ENCODE assay signal across 18 cellular contexts in genomic region chr14:91866511-91867295, GRCh38. TPM values are rescaled to one million over a fixed set of nuclear protein-coding genes. Genes with fewer than 3 reads are reported as not detected.
DNase-seq lines count a peak whose midpoint lies in the region; ATAC-seq, FAIRE-seq and TF ChIP-seq lines count a peak whose summit lies in the region.
"Had no signal": no experiment of that assay in that cellular context is flagged by ENCODE, and none has a peak within 500 bp of the region (broad histone marks: within the 10 kb centered on the region; RNA-seq: fewer than 3 reads in every experiment).

No MANE protein-coding gene starts in this region.

- peak overlapping the region; percentile 94 for H3K4me3 Mint-ChIP-seq in activated naive CD4-positive, alpha-beta T cell treated with anti-CD3 and anti-CD28 coated beads, Interleukin-2, amount 10 ng/mL, durations not matched to agents 7 days and 5 days
- peak overlapping the region; percentile 100 for H3K4me3 Mint-ChIP-seq in T-helper 2 cell treated with Interferon-gamma antibody and Interleukin-4, amounts not matched to agents 5 μg/mL and 100 μg/mL, for 36 hours
- H3K4me3 Mint-ChIP-seq in immature natural killer cell: peak overlapping the region; percentile 92 to 99 (median 99)

- FAIRE-seq in H54 (lab: Jason Lieb, UNC): no peak
- FAIRE-seq: TTC549 had no signal

- H3K4me1 ChIP-seq in upper lobe of right lung: peaks cover 30% of the 10 kb centered on the region
- H3K4me1 ChIP-seq in sigmoid colon: no peaks in the 10 kb centered on the region
- H3K4me1 ChIP-seq: suprapubic skin had no signal

- H3K4me3 ChIP-seq in upper lobe of right lung (peak overlapping the region; percentile 35), sigmoid colon (no peak overlapping the region)
- H3K4me3 ChIP-seq: dorsolateral prefrontal cortex, lung, suprapubic skin had no signal

- H3K36me3 ChIP-seq in upper lobe of right lung: no peaks in the 10 kb centered on the region
- peaks cover 0 to 19% (median 8%) of the 10 kb centered on the region in 4 donors for H3K36me3 ChIP-seq in sigmoid colon
- H3K36me3 ChIP-seq: neutrophil had no signal

- TF ChIP-seq EP300 in sigmoid colon (IDR thresholded peaks at IDR 0.05): no peak

- peak; percentile 43 for DNase-seq in activated naive CD4-positive, alpha-beta T cell treated with anti-CD3 and anti-CD28 coated beads, Interleukin-2, amount 10 ng/mL, durations not matched to agents 7 days and 5 days
- DNase-seq in activated naive CD4-positive, alpha-beta T cell treated with Interleukin-2 at 50 U/mL for 16 hours: no peak
- DNase-seq in T-helper 2 cell treated with Interferon-gamma antibody and Interleukin-4, amounts not matched to agents 5 μg/mL and 100 μg/mL, for 36 hours (ENCODE audit: low spot score): no peak
- no peak for DNase-seq in immature natural killer cell
- no peak for DNase-seq in upper lobe of right lung
- no peak for DNase-seq in H54 (ENCODE audit: insufficient read length, low spot score)
- DNase-seq in sigmoid colon: no peak
- DNase-seq in NCI-H524 treated with DMSO at 0.1 percent for 48 hours (lab: John Stamatoyannopoulos, UW): no peak
- DNase-seq: activated CD8-positive, alpha-beta memory T cell treated with anti-CD3 and anti-CD28 coated beads, Interleukin-2, amount 50 U/mL, for 48 hours; DMS53; dorsolateral prefrontal cortex; NCI-H2029; NCI-H748 treated with DMSO at 0.1 percent for 48 hours; Right ventricle myocardium superior had no signal

- H3K9me3 ChIP-seq in upper lobe of right lung (no peaks in the 10 kb centered on the region), sigmoid colon (no peaks in the 10 kb centered on the region)
- H3K9me3 ChIP-seq: neutrophil, suprapubic skin had no signal

- peaks cover 39% of the 10 kb centered on the region for H3K36me3 Mint-ChIP-seq in activated naive CD4-positive, alpha-beta T cell treated with anti-CD3 and anti-CD28 coated beads, Interleukin-2, amount 10 ng/mL, durations not matched to agents 7 days and 5 days
- H3K36me3 Mint-ChIP-seq in T-helper 2 cell treated with Interferon-gamma antibody and Interleukin-4, amounts not matched to agents 5 μg/mL and 100 μg/mL, for 36 hours (ENCODE audit: low read depth): peaks cover 47% of the 10 kb centered on the region
- peaks cover 10 to 19% (median 16%) of the 10 kb centered on the region in 3 donors for H3K36me3 Mint-ChIP-seq in immature natural killer cell

- H3K27me3 ChIP-seq in upper lobe of right lung (no peaks in the 10 kb centered on the region), sigmoid colon (no peaks in the 10 kb centered on the region)
- H3K27me3 ChIP-seq: dorsolateral prefrontal cortex, neutrophil, suprapubic skin had no signal

- H3K4me1 Mint-ChIP-seq in activated naive CD4-positive, alpha-beta T cell treated with anti-CD3 and anti-CD28 coated beads, Interleukin-2, amount 10 ng/mL, durations not matched to agents 7 days and 5 days: peaks cover 76% of the 10 kb centered on the region
- H3K4me1 Mint-ChIP-seq in T-helper 2 cell treated with Interferon-gamma antibody and Interleukin-4, amounts not matched to agents 5 μg/mL and 100 μg/mL, for 36 hours (ENCODE audit: low read depth): peaks cover 64% of the 10 kb centered on the region
- H3K4me1 Mint-ChIP-seq in immature natural killer cell: peaks cover 93 to 99% of the 10 kb centered on the region in 2 donors

- no peaks in the 10 kb centered on the region for H3K9me3 Mint-ChIP-seq in activated naive CD4-positive, alpha-beta T cell treated with anti-CD3 and anti-CD28 coated beads, Interleukin-2, amount 10 ng/mL, durations not matched to agents 7 days and 5 days
- H3K9me3 Mint-ChIP-seq in T-helper 2 cell treated with Interferon-gamma antibody and Interleukin-4, amounts not matched to agents 5 μg/mL and 100 μg/mL, for 36 hours: no peaks in the 10 kb centered on the region
- H3K9me3 Mint-ChIP-seq in immature natural killer cell: no peaks in the 10 kb centered on the region

- H3K27ac ChIP-seq in upper lobe of right lung (peak overlapping the region; percentile 70), sigmoid colon (no peak overlapping the region)
- H3K27ac ChIP-seq: dorsolateral prefrontal cortex, neutrophil, suprapubic skin had no signal

- no peak for TF ChIP-seq CTCF in upper lobe of right lung (IDR thresholded peaks at IDR 0.05)
- TF ChIP-seq CTCF in sigmoid colon (IDR thresholded peaks at IDR 0.05): no peak

- no peaks in the 10 kb centered on the region for H3K27me3 Mint-ChIP-seq in activated naive CD4-positive, alpha-beta T cell treated with anti-CD3 and anti-CD28 coated beads, Interleukin-2, amount 10 ng/mL, durations not matched to agents 7 days and 5 days
- H3K27me3 Mint-ChIP-seq in T-helper 2 cell treated with Interferon-gamma antibody and Interleukin-4, amounts not matched to agents 5 μg/mL and 100 μg/mL, for 36 hours (ENCODE audit: low read depth): no peaks in the 10 kb centered on the region
- peaks cover 5 to 9% (median 6%) of the 10 kb centered on the region in 3 donors for H3K27me3 Mint-ChIP-seq in immature natural killer cell (ENCODE audit: low read depth in 3 of 3)

- intact Hi-C loops in upper lobe of right lung (cut with DNase I) (no loop called here), sigmoid colon (cut with DNase I) (no loop called here)

- WGBS in sigmoid colon, 2 donors: 66 to 85% methylated on average over 6 of the region's 6 CpGs

- peak overlapping the region; percentile 96 for H3K27ac Mint-ChIP-seq in activated naive CD4-positive, alpha-beta T cell treated with anti-CD3 and anti-CD28 coated beads, Interleukin-2, amount 10 ng/mL, durations not matched to agents 7 days and 5 days
- H3K27ac Mint-ChIP-seq in T-helper 2 cell treated with Interferon-gamma antibody and Interleukin-4, amounts not matched to agents 5 μg/mL and 100 μg/mL, for 36 hours: peak overlapping the region; percentile 93
- H3K27ac Mint-ChIP-seq in immature natural killer cell: peak overlapping the region; percentile 86 to 98 (median 98)

- TF ChIP-seq POLR2A in H54 (IDR thresholded peaks at IDR 0.05; ENCODE audit: low read depth, low read length) (no peak), sigmoid colon (IDR thresholded peaks at IDR 0.05) (no peak)

- CTCF ChIA-PET in activated naive CD4-positive, alpha-beta T cell treated with anti-CD3 and anti-CD28 coated beads, Interleukin-2, amount 10 ng/mL, durations not matched to agents 7 days and 5 days (lab: Charles Lee): interaction anchor here (0.6 to 1.3 kb wide), 7 partner anchors 8 to 152 kb away, joined by 3 to 4 read pairs (median 3); no protein-coding TSS in a partner anchor

- ATAC-seq in upper lobe of right lung: no peak

RNA-seq across cellular contexts. Expression of gene TC2N, which starts 0.6 kb away (rescaled TPM):
- polyA plus RNA-seq in immature natural killer cell (100 to 1,000 TPM in 2 of 3 donors, 10 to 100 TPM in 1; 97.4 to 158 (median 112) TPM), sigmoid colon (10 to 100 TPM; 24.9 to 41.6 (median 28.2) TPM)
- total RNA-seq in upper lobe of right lung (56.7 TPM), sigmoid colon (10 to 100 TPM; 12.1 to 49.2 (median 36.5) TPM)
